10 cellular contexts compared by ENCODE assay signal in the genomic region with DNA sequence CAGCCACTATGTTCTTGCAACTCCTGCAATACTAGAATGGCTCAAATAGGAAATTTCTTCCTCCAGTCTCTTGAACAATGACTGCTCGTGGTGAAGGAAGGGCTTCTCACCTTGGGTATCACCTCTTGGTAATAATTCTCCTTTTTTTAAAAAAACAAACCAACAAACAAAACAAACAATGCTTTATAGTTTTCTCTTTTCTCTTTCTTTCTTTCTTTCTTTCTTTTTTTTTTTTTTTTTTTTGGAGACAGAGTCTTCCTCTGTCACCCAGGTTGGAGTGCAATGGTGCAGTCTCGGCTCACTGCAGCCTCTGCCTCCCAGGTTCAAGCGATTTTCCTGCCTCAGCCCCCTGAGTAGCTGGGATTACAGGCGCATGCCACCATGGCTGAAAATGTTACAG. TPM values are rescaled to one million over a fixed set of nuclear protein-coding genes. Genes with fewer than 3 reads are reported as not detected.
DNase-seq lines count a peak whose midpoint lies in the region; ATAC-seq and TF ChIP-seq lines count a peak whose summit lies in the region.
"Not testable (repeated sequence)": the region's sequence is repeated elsewhere in the genome, so short reads cannot be mapped to it uniquely, and the experiment has no call there.
"Had no signal": no experiment of that assay in that cellular context is flagged by ENCODE, and none has a peak within 500 bp of the region (broad histone marks: within the 10 kb centered on the region; RNA-seq: fewer than 3 reads in every experiment).

No MANE protein-coding gene starts in this region.

- peak overlapping the region; percentile 81 for H3K4me3 Mint-ChIP-seq in CD8-positive, alpha-beta T cell
- peak overlapping the region; percentile 79 for H3K4me3 Mint-ChIP-seq in activated CD8-positive, alpha-beta memory T cell treated with anti-CD3 and anti-CD28 coated beads, Interleukin-2, amount 10 ng/mL, durations not matched to agents 7 days and 5 days
- peak overlapping the region in 4 of 5 experiments; percentile 34 to 69 (median 58) for H3K4me3 Mint-ChIP-seq in brain

- H3K4ac ChIP-seq in mesendoderm (ENCODE audit: low read depth, low read length) = not testable (repeated sequence)

- not testable (repeated sequence) for H4K5ac ChIP-seq in mesendoderm (ENCODE audit: low read length)

- H3K27ac ChIP-seq in CD8-positive, alpha-beta T cell (ENCODE audit: low read depth, low read length) = peak overlapping the region; percentile 28
- H3K27ac ChIP-seq in OCI-LY3 (ENCODE audit: low read length) (peak overlapping the region; percentile 23; the same call in 1 of the 2 replicates), spleen (peak overlapping the region in 7 of 8 donors; percentile 70 to 84 (median 76))
- H3K27ac ChIP-seq in mesendoderm (ENCODE audit: low read depth, low read length) = not testable (repeated sequence)

- not testable (repeated sequence) for H4K8ac ChIP-seq in mesendoderm (ENCODE audit: low read depth, low read length)

- peak overlapping the region; percentile 18 for H2AK5ac ChIP-seq in mesendoderm (ENCODE audit: low read length)

- H3K36me3 ChIP-seq in CD8-positive, alpha-beta T cell (ENCODE audit: insufficient read depth, low read length); OCI-LY3 (replicated peaks; ENCODE audit: low read depth, low read length); mesendoderm (ENCODE audit: control insufficient read depth, insufficient read depth, low read length); spleen: not testable (repeated sequence)

- H3K4me2 ChIP-seq in OCI-LY3 (ENCODE audit: low read length) = peak overlapping the region; percentile 84
- H3K4me2 ChIP-seq in mesendoderm (ENCODE audit: low read length) = not testable (repeated sequence)

- POLR2A ChIA-PET in CD8-positive, alpha-beta T cell (lab: Charles Lee) = interaction anchor here (0.6 kb wide), 1 partner anchor 17 kb away, joined by 3 read pairs; no protein-coding TSS in a partner anchor

- not testable (repeated sequence) for H3K27me3 Mint-ChIP-seq in CD8-positive, alpha-beta T cell (ENCODE audit: low read depth); activated CD8-positive, alpha-beta memory T cell treated with anti-CD3 and anti-CD28 coated beads, Interleukin-2, amount 10 ng/mL, durations not matched to agents 7 days and 5 days; brain

- TF ChIP-seq POLR2A in spleen (IDR thresholded peaks at IDR 0.05) = not testable (repeated sequence)

- H2AFZ ChIP-seq in OCI-LY3 (ENCODE audit: low read depth, low read length) = peak overlapping the region; percentile 94; the same call in 1 of the 2 replicates

- not testable (repeated sequence) for DNase-seq in CD8-positive, alpha-beta T cell; activated CD8-positive, alpha-beta memory T cell treated with anti-CD3 and anti-CD28 coated beads, Interleukin-2, amount 10 ng/mL, durations not matched to agents 7 days and 5 days; mesendoderm; spleen

- H3K9me3 Mint-ChIP-seq in CD8-positive, alpha-beta T cell; activated CD8-positive, alpha-beta memory T cell treated with anti-CD3 and anti-CD28 coated beads, Interleukin-2, amount 10 ng/mL, durations not matched to agents 7 days and 5 days (ENCODE audit: low read depth); brain: not testable (repeated sequence)

- WGBS in mesendoderm (ENCODE audit: extremely low coverage, insufficient coverage, low lambda C conversion rate) = no CpG with 5 or more reads among the region's 4 CpGs
- 63 to 78% (median 74%) methylated on average over 4 of the region's 4 CpGs for WGBS in spleen, 5 donors

- H3K23ac ChIP-seq in mesendoderm (ENCODE audit: low read length) = not testable (repeated sequence)

- peaks cover 12% of the 10 kb centered on the region for H3K79me2 ChIP-seq in OCI-LY3 (ENCODE audit: low read length)
- H3K79me2 ChIP-seq in mesendoderm (ENCODE audit: control insufficient read depth, insufficient read depth, low read length) = not testable (repeated sequence)

- H3K79me1 ChIP-seq in mesendoderm (ENCODE audit: low read length) = not testable (repeated sequence)

- H2BK15ac ChIP-seq in mesendoderm (replicated peaks; ENCODE audit: low read depth) = not testable (repeated sequence)

- H4K20me1 ChIP-seq in OCI-LY3 (ENCODE audit: insufficient read depth, low read length) = not testable (repeated sequence)

- H3K56ac ChIP-seq in mesendoderm (ENCODE audit: low read length) = not testable (repeated sequence)

- peaks cover 12% of the 10 kb centered on the region for H3K36me3 Mint-ChIP-seq in CD8-positive, alpha-beta T cell
- H3K36me3 Mint-ChIP-seq in activated CD8-positive, alpha-beta memory T cell treated with anti-CD3 and anti-CD28 coated beads, Interleukin-2, amount 10 ng/mL, durations not matched to agents 7 days and 5 days; brain: not testable (repeated sequence)

- peaks cover 35% of the 10 kb centered on the region for H3K4me1 ChIP-seq in CD8-positive, alpha-beta T cell (ENCODE audit: insufficient read depth, low read length)
- H3K4me1 ChIP-seq in OCI-LY3 (ENCODE audit: low read length) = peaks cover 29% of the 10 kb centered on the region
- not testable (repeated sequence) for H3K4me1 ChIP-seq in mesendoderm (ENCODE audit: control insufficient read depth, low read depth, low read length)
- peaks cover 8 to 52% (median 34%) of the 10 kb centered on the region in 6 donors for H3K4me1 ChIP-seq in spleen

- not testable (repeated sequence) for H3K9me3 ChIP-seq in CD8-positive, alpha-beta T cell (ENCODE audit: low read length); OCI-LY3 (ENCODE audit: insufficient read depth, low read length); spleen

- not testable (repeated sequence) for H3K18ac ChIP-seq in mesendoderm (ENCODE audit: low read length)

- CTCF ChIA-PET in CD8-positive, alpha-beta T cell (lab: Charles Lee) = interaction anchor here (0.6 to 3.1 kb wide), 12 partner anchors 8 to 500 kb away, joined by 3 to 25 read pairs (median 6); no protein-coding TSS in a partner anchor
- CTCF ChIA-PET in activated CD8-positive, alpha-beta memory T cell treated with anti-CD3 and anti-CD28 coated beads, Interleukin-2, amount 10 ng/mL, durations not matched to agents 7 days and 5 days (lab: Charles Lee) = interaction anchor here (0.7 to 6.9 kb wide), 22 partner anchors 8 to 498 kb away, joined by 3 to 46 read pairs (median 6); partner anchors contain the start of genes AHCYL1 and GNAI3

- not testable (repeated sequence) for H2BK120ac ChIP-seq in mesendoderm (ENCODE audit: low read depth, low read length)

- peak overlapping the region; percentile 93 for H3K27ac Mint-ChIP-seq in CD8-positive, alpha-beta T cell
- H3K27ac Mint-ChIP-seq in activated CD8-positive, alpha-beta memory T cell treated with anti-CD3 and anti-CD28 coated beads, Interleukin-2, amount 10 ng/mL, durations not matched to agents 7 days and 5 days = peak overlapping the region; percentile 89
- H3K27ac Mint-ChIP-seq in brain = peak overlapping the region in 4 of 5 experiments; percentile 48 to 87 (median 66)

- H3K4me1 Mint-ChIP-seq in CD8-positive, alpha-beta T cell (ENCODE audit: low read depth) = peaks cover 42% of the 10 kb centered on the region
- peaks cover 43% of the 10 kb centered on the region for H3K4me1 Mint-ChIP-seq in activated CD8-positive, alpha-beta memory T cell treated with anti-CD3 and anti-CD28 coated beads, Interleukin-2, amount 10 ng/mL, durations not matched to agents 7 days and 5 days
- H3K4me1 Mint-ChIP-seq in brain = peaks cover 36% of the 10 kb centered on the region

- peak overlapping the region; percentile 51 for H3K9ac ChIP-seq in OCI-LY3 (ENCODE audit: low read length)
- H3K9ac ChIP-seq in mesendoderm (ENCODE audit: low read length) = not testable (repeated sequence)

- intact Hi-C loops in CD8-positive, alpha-beta T cell (cut with DNase I, micrococcal nuclease) = loop anchor here (5.0 to 10.0 kb wide), 8 partner anchors 374 to 1417 kb away; partner anchors contain the start of genes ATP5PB (in 2 of the 2), LAMTOR5 (in 2 of the 2), WDR77 (in 2 of the 2) and ATXN7L2 (in 1 of the 2)
- intact Hi-C loops in spleen (cut with DNase I; ENCODE audit: low total_unique reads) = not testable (repeated sequence)

- not testable (repeated sequence) for H3K27me3 ChIP-seq in CD8-positive, alpha-beta T cell (ENCODE audit: insufficient read depth, low read length); OCI-LY3 (ENCODE audit: low read depth, low read length); mesendoderm (ENCODE audit: insufficient read depth, low read length, poor library complexity); spleen (replicated peaks in 1 of 7)

- not testable (repeated sequence) for H2BK5ac ChIP-seq in mesendoderm (ENCODE audit: low read length)

- TF ChIP-seq CTCF in CD8-positive, alpha-beta T cell (IDR thresholded peaks at IDR 0.05); OCI-LY3 (IDR thresholded peaks at IDR 0.05; ENCODE audit: low read depth, low read length); brain (conservative IDR thresholded peaks at IDR 0.05); spleen (IDR thresholded peaks at IDR 0.05 in 8 of 11, conservative IDR thresholded peaks at IDR 0.05 in 3 of 11): not testable (repeated sequence)

- H3K4me3 ChIP-seq in CD8-positive, alpha-beta T cell (ENCODE audit: low read depth, low read length) = peak overlapping the region; percentile 41
- H3K4me3 ChIP-seq in OCI-LY3 (ENCODE audit: low read length) (peak overlapping the region; percentile 71), spleen (peak overlapping the region in 3 of 8 donors; percentile 6 to 53 (median 15))
- not testable (repeated sequence) for H3K4me3 ChIP-seq in mesendoderm (ENCODE audit: low read length)

- not testable (repeated sequence) for ATAC-seq in CD8-positive, alpha-beta T cell
- ATAC-seq in activated CD8-positive, alpha-beta memory T cell treated with anti-CD3 and anti-CD28 coated beads, Interleukin-2, amount 10 ng/mL, durations not matched to agents 7 days and 5 days = peak; percentile 1

RNA-seq across cellular contexts. Expression of gene STRIP1, which starts 3.7 kb away (rescaled TPM):
- total RNA-seq in CD8-positive, alpha-beta T cell = 100 to 1,000 TPM in 1 of 2 experiments, 10 to 100 TPM in 1; 94.6 to 109 TPM
- 10 to 100 TPM; 40.4 to 40.8 TPM for total RNA-seq in activated CD8-positive, alpha-beta memory T cell treated with anti-CD3 and anti-CD28 coated beads, Interleukin-2, amount 10 ng/mL, durations not matched to agents 7 days and 5 days
- polyA plus RNA-seq in brain (ENCODE audit: insufficient read depth, low read depth, low replicate concordance) (27.8 TPM), spleen (10 to 100 TPM; 11.8 to 25.6 (median 17.2) TPM)
- 23.7 TPM for polyA plus RNA-seq in mesendoderm (2013, experiment 1 of 2)
- 23.4 TPM for polyA plus RNA-seq in mesendoderm (2013, experiment 2 of 2)
- 10 to 100 TPM; 46.0 to 98.7 (median 61.6) TPM for total RNA-seq in spleen

RNA-seq across cellular contexts. Expression of gene ALX3, which starts 39.8 kb away (rescaled TPM):
- not detected for total RNA-seq in CD8-positive, alpha-beta T cell
- total RNA-seq in activated CD8-positive, alpha-beta memory T cell treated with anti-CD3 and anti-CD28 coated beads, Interleukin-2, amount 10 ng/mL, durations not matched to agents 7 days and 5 days = not detected
- polyA plus RNA-seq in brain (ENCODE audit: insufficient read depth, low read depth, low replicate concordance) (19.3 TPM), spleen (under 1 TPM in 2 of 3 donors, not detected in 1; 0.10 to 0.12 TPM)
- polyA plus RNA-seq in mesendoderm (2013, experiment 1 of 2) = 0.21 TPM
- 0.24 TPM for polyA plus RNA-seq in mesendoderm (2013, experiment 2 of 2)
- not detected for total RNA-seq in spleen
- total RNA-seq: activated CD8-positive, alpha-beta memory T cell treated with anti-CD3 and anti-CD28 coated beads for 36 hours; left lobe of liver; tibial nerve had no signal
- polyA plus RNA-seq: neural cell had no signal

RNA-seq across cellular contexts. Expression of gene AHCYL1, which starts 46.1 kb away (rescaled TPM):
- total RNA-seq in CD8-positive, alpha-beta T cell = 1 to 10 TPM; 5.3 to 5.5 TPM
- 10 to 100 TPM; 67.6 to 70.0 TPM for total RNA-seq in activated CD8-positive, alpha-beta memory T cell treated with anti-CD3 and anti-CD28 coated beads, Interleukin-2, amount 10 ng/mL, durations not matched to agents 7 days and 5 days
- polyA plus RNA-seq in brain (ENCODE audit: insufficient read depth, low read depth, low replicate concordance) = 164 TPM
- polyA plus RNA-seq in mesendoderm (2013, experiment 1 of 2) = 55.7 TPM
- 57.3 TPM for polyA plus RNA-seq in mesendoderm (2013, experiment 2 of 2)
- 10 to 100 TPM; 47.1 to 65.3 (median 52.7) TPM for total RNA-seq in spleen
- polyA plus RNA-seq in spleen = 10 to 100 TPM; 16.2 to 29.9 (median 21.1) TPM

Comparison
In these comparisons a context has a peak if more than half of its experiments do, and no peak if none do; other contexts are left out.
1. RNA of gene AHCYL1, which starts 46.1 kb away (total RNA-seq): 67.6 to 70.0 TPM in activated CD8-positive, alpha-beta memory T cell treated with anti-CD3 and anti-CD28 coated beads, Interleukin-2, amount 10 ng/mL, durations not matched to agents 7 days and 5 days and 47.1 to 65.3 TPM in spleen; 5.3 to 5.5 TPM in CD8-positive, alpha-beta T cell; every median in the first group is over 4 times any median in the second.
2. Peak in every context shown above with its lines, with median percentiles within 50 percentile points of each other: H3K27ac Mint-ChIP-seq and H3K4me3 Mint-ChIP-seq.